ENCODE assay signal across 21 cellular contexts in genomic region chr17:27978689-27979175, GRCh38.
"Had no signal": no experiment of that assay in that cellular context is flagged by ENCODE, and none has a peak within 500 bp of the region (broad histone marks: within the 10 kb centered on the region; RNA-seq: fewer than 3 reads in every experiment).

No MANE protein-coding gene starts in this region.

- H3K4me3 Mint-ChIP-seq: activated T-helper 1 cell treated with anti-CD3 and anti-CD28 coated beads, Interleukin-12 subunit alpha, Interleukin-12 subunit beta, Interleukin-2, Interleukin-4 antibody, amounts not matched to agents 30 ng/mL and 10 ng/mL and 1 ng/mL, durations not matched to agents 14 hours and 24 hours and 36 hours; mesothelial cell of epicardium; natural killer cell treated with Interleukin-12 subunit alpha and Interleukin-12 subunit beta and Interleukin-15 and Interleukin-18, amount 100 ng/mL, for 72 hours; stimulated activated naive CD8-positive, alpha-beta T cell treated with anti-CD3 and anti-CD28 coated beads, Interleukin-15, amount 100 ng/mL, for 72 hours; T-helper 17 cell had no signal

- H3K27ac Mint-ChIP-seq: activated naive CD4-positive, alpha-beta T cell treated with anti-CD3 and anti-CD28 coated beads, Interleukin-2, amount 50 U/mL, for 72 hours; activated T-helper 1 cell treated with anti-CD3 and anti-CD28 coated beads, Interleukin-12 subunit alpha, Interleukin-12 subunit beta, Interleukin-2, Interleukin-4 antibody, amounts not matched to agents 30 ng/mL and 10 ng/mL and 1 ng/mL, durations not matched to agents 14 hours and 24 hours and 36 hours; mesothelial cell of epicardium; natural killer cell treated with Interleukin-12 subunit alpha and Interleukin-12 subunit beta and Interleukin-15 and Interleukin-18, amount 100 ng/mL, for 72 hours; stimulated activated naive CD8-positive, alpha-beta T cell treated with anti-CD3 and anti-CD28 coated beads, Interleukin-15, amount 100 ng/mL, for 72 hours; T-helper 17 cell had no signal

- H3K27me3 ChIP-seq: adrenal gland, suprapubic skin, upper lobe of left lung had no signal

- H3K4me1 ChIP-seq: adrenal gland, suprapubic skin, upper lobe of left lung had no signal

- H3K9ac ChIP-seq: parathyroid adenoma had no signal

- H3K27me3 Mint-ChIP-seq: stimulated activated naive CD8-positive, alpha-beta T cell treated with anti-CD3 and anti-CD28 coated beads, Interleukin-15, amount 100 ng/mL, for 72 hours had no signal

- H3K9me3 ChIP-seq: adrenal gland, lower lobe of right lung, neutrophil, suprapubic skin, upper lobe of left lung had no signal

- H3K4me2 ChIP-seq: smooth muscle cell had no signal

- DNase-seq: activated CD4-positive, alpha-beta T cell treated with anti-CD3 and anti-CD28 coated beads, Interleukin-2, amount 50 U/mL, for 48 hours; activated gamma-delta T cell treated with Interleukin-2 at 50 U/mL for 16 hours; activated T-cell treated with anti-CD3 and anti-CD28 coated beads for 4 hours; adrenal gland; caudate nucleus; left cardiac atrium; lower lobe of right lung; stimulated activated CD4-positive, alpha-beta T cell treated with anti-CD3 and anti-CD28 coated beads, Interleukin-4, amount 100 ng/mL, for 1 hour; stimulated activated naive CD8-positive, alpha-beta T cell treated with anti-CD3 and anti-CD28 coated beads, Interleukin-15, amount 100 ng/mL, for 72 hours; T-helper 17 cell; upper lobe of left lung had no signal

- H3K4me3 ChIP-seq: adrenal gland, lower lobe of right lung, smooth muscle cell, suprapubic skin, upper lobe of left lung had no signal

- H3K36me3 ChIP-seq: adrenal gland, lower lobe of right lung, neutrophil, suprapubic skin, upper lobe of left lung had no signal

- H2AFZ ChIP-seq: parathyroid adenoma had no signal

- H3K79me2 ChIP-seq: parathyroid adenoma had no signal

- H3K4me1 Mint-ChIP-seq: stimulated activated naive CD8-positive, alpha-beta T cell treated with anti-CD3 and anti-CD28 coated beads, Interleukin-15, amount 100 ng/mL, for 72 hours had no signal

- H3K27ac ChIP-seq: adrenal gland, lower lobe of right lung, neutrophil, parathyroid adenoma, suprapubic skin, upper lobe of left lung, VCaP had no signal

- ATAC-seq: activated naive CD4-positive, alpha-beta T cell treated with anti-CD3 and anti-CD28 coated beads, Interleukin-2, amount 50 U/mL, for 72 hours; left cardiac atrium; lower lobe of right lung; natural killer cell treated with Interleukin-12 subunit alpha and Interleukin-12 subunit beta and Interleukin-15 and Interleukin-18, amount 100 ng/mL, for 72 hours; sciatic nerve; stimulated activated naive CD8-positive, alpha-beta T cell treated with anti-CD3 and anti-CD28 coated beads, Interleukin-15, amount 100 ng/mL, for 72 hours; T-helper 17 cell had no signal

- H3K36me3 Mint-ChIP-seq: activated naive CD4-positive, alpha-beta T cell treated with anti-CD3 and anti-CD28 coated beads, Interleukin-2, amount 50 U/mL, for 72 hours; mesothelial cell of epicardium; natural killer cell treated with Interleukin-12 subunit alpha and Interleukin-12 subunit beta and Interleukin-15 and Interleukin-18, amount 100 ng/mL, for 72 hours had no signal

- H3K9me3 Mint-ChIP-seq: activated naive CD4-positive, alpha-beta T cell treated with anti-CD3 and anti-CD28 coated beads, Interleukin-2, amount 50 U/mL, for 72 hours; activated T-helper 1 cell treated with anti-CD3 and anti-CD28 coated beads, Interleukin-12 subunit alpha, Interleukin-12 subunit beta, Interleukin-2, Interleukin-4 antibody, amounts not matched to agents 30 ng/mL and 10 ng/mL and 1 ng/mL, durations not matched to agents 14 hours and 24 hours and 36 hours; mesothelial cell of epicardium; natural killer cell treated with Interleukin-12 subunit alpha and Interleukin-12 subunit beta and Interleukin-15 and Interleukin-18, amount 100 ng/mL, for 72 hours; stimulated activated naive CD8-positive, alpha-beta T cell treated with anti-CD3 and anti-CD28 coated beads, Interleukin-15, amount 100 ng/mL, for 72 hours had no signal
